ENCODE assay signal across 11 cellular contexts in the genomic region with DNA sequence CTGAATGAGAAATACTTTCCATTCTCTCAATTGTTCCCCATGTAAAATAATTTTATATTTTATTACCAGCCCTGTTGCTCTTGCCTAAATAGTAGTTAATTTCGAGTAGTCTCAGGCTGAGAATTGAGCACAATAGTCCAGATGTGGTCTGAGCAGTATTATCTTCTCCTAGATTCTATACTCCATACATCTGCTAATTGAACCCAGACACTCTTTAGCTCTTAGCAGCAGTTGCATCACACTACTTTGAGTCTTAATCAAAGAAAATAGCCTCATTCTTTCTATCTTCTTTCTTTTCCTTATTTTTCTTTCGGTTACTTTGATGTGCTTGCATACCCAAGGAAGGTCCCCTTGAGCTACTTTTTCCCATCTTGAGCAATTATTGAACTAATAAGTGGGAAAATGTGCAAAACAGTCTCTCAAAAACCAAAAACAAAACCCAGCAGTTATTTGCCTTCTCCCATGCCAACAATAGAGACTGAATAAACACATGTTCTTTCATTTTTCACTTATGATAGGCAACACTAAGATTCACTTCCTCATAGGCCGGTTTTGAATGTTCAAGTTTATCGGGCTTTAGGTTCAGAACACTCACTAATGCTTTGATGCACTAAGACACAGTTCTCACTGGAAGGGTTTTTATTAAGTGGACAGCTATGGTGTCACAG.
DNase-seq lines count a peak whose midpoint lies in the region; ATAC-seq and TF ChIP-seq lines count a peak whose summit lies in the region.
"Had no signal": no experiment of that assay in that cellular context is flagged by ENCODE, and none has a peak within 500 bp of the region (broad histone marks: within the 10 kb centered on the region; RNA-seq: fewer than 3 reads in every experiment).

No MANE protein-coding gene starts in this region.

- DNase-seq in SK-N-SH = no peak
- no peak for DNase-seq in memory B cell (ENCODE audit: low spot score in 2 of 2)
- DNase-seq in activated CD8-positive, alpha-beta memory T cell treated with anti-CD3 and anti-CD28 coated beads, Interleukin-2, amount 50 U/mL, for 4 hours = no peak
- no peak for DNase-seq in immature natural killer cell
- no peak for DNase-seq in activated gamma-delta T cell (lab: John Stamatoyannopoulos, UW)
- DNase-seq: activated naive CD8-positive, alpha-beta T cell treated with anti-CD3 and anti-CD28 coated beads, Interleukin-2, amount 10 ng/mL, durations not matched to agents 7 days and 5 days; NCI-H226 had no signal

- no peak overlapping the region for H3K27ac ChIP-seq in SK-N-SH (ENCODE audit: low read depth in 2 of 2, low read length in 1 of 2)
- H3K27ac ChIP-seq: thoracic aorta had no signal

- H3K27me3 Mint-ChIP-seq in memory B cell (no peaks in the 10 kb centered on the region), immature natural killer cell (ENCODE audit: low read depth in 3 of 3) (peaks cover 0 to 4% (median 2%) of the 10 kb centered on the region in 3 donors)
- H3K27me3 Mint-ChIP-seq: activated naive CD8-positive, alpha-beta T cell treated with anti-CD3 and anti-CD28 coated beads, Interleukin-2, amount 10 ng/mL, durations not matched to agents 7 days and 5 days had no signal

- no peaks in the 10 kb centered on the region for H3K36me3 ChIP-seq in SK-N-SH (replicated peaks in 1 of 2; ENCODE audit: control insufficient read depth in 1 of 2, insufficient read depth in 2 of 2, low read length in 1 of 2)
- H3K36me3 ChIP-seq: thoracic aorta had no signal

- H3K79me2 ChIP-seq in SK-N-SH (ENCODE audit: insufficient read depth) = no peaks in the 10 kb centered on the region

- no peak overlapping the region for H3K4me3 Mint-ChIP-seq in memory B cell
- no peak overlapping the region for H3K4me3 Mint-ChIP-seq in immature natural killer cell
- H3K4me3 Mint-ChIP-seq: activated naive CD8-positive, alpha-beta T cell treated with anti-CD3 and anti-CD28 coated beads, Interleukin-2, amount 10 ng/mL, durations not matched to agents 7 days and 5 days had no signal

- no peaks in the 10 kb centered on the region for H3K27me3 ChIP-seq in SK-N-SH (ENCODE audit: insufficient read depth)

- no peak for TF ChIP-seq CTCF in SK-N-SH (IDR thresholded peaks at IDR 0.05)

- POLR2A ChIA-PET in SK-N-SH (lab: Yijun Ruan, JAX) = no interaction called here

- no peaks in the 10 kb centered on the region for H3K36me3 Mint-ChIP-seq in memory B cell
- no peaks in the 10 kb centered on the region for H3K36me3 Mint-ChIP-seq in immature natural killer cell
- H3K36me3 Mint-ChIP-seq: activated naive CD8-positive, alpha-beta T cell treated with anti-CD3 and anti-CD28 coated beads, Interleukin-2, amount 10 ng/mL, durations not matched to agents 7 days and 5 days had no signal

- no peak overlapping the region for H3K4me2 ChIP-seq in SK-N-SH

- peaks cover 2% of the 10 kb centered on the region for H3K9me3 Mint-ChIP-seq in memory B cell
- H3K9me3 Mint-ChIP-seq in immature natural killer cell = peaks cover 0 to 8% (median 3%) of the 10 kb centered on the region in 6 donors
- H3K9me3 Mint-ChIP-seq: activated naive CD8-positive, alpha-beta T cell treated with anti-CD3 and anti-CD28 coated beads, Interleukin-2, amount 10 ng/mL, durations not matched to agents 7 days and 5 days had no signal

- no peak for ATAC-seq in SK-N-SH treated with all-trans-retinoic acid at 6 μM for 48 hours
- peak; percentile 98 for ATAC-seq in HG02571 (IDR thresholded peaks at IDR 0.05; ENCODE audit: unreplicated experiment)
- ATAC-seq in HG03196 (IDR thresholded peaks at IDR 0.05; ENCODE audit: unreplicated experiment) = peak; percentile 93
- ATAC-seq in memory B cell (ENCODE audit: low read depth) = peak; percentile 32

- no peak for TF ChIP-seq EP300 in SK-N-SH (IDR thresholded peaks at IDR 0.05; ENCODE audit: borderline replicate concordance in 1 of 2, low read depth in 1 of 2, low read length in 1 of 2)

- no peak for TF ChIP-seq RAD21 in SK-N-SH (IDR thresholded peaks at IDR 0.05; ENCODE audit: low read length)

- no peaks in the 10 kb centered on the region for H3K9me3 ChIP-seq in SK-N-SH
- H3K9me3 ChIP-seq: thoracic aorta had no signal

- no peaks in the 10 kb centered on the region for H3K9me2 ChIP-seq in SK-N-SH

- no peaks in the 10 kb centered on the region for H3F3A ChIP-seq in SK-N-SH (replicated peaks; ENCODE audit: insufficient read depth)

- 48% methylated on average over 4 of the region's 4 CpGs for WGBS in SK-N-SH (ENCODE audit: low lambda C conversion rate)

- no peak overlapping the region for H3K4me3 ChIP-seq in SK-N-SH (ENCODE audit: low read depth in 2 of 2, low read length in 1 of 2)
- H3K4me3 ChIP-seq: thoracic aorta had no signal

- H2AFZ ChIP-seq in SK-N-SH (ENCODE audit: low read depth) = no peak overlapping the region

- no peaks in the 10 kb centered on the region; a peak in 2 of 4 replicates for H3K4me1 ChIP-seq in SK-N-SH (ENCODE audit: control insufficient read depth in 1 of 2, insufficient read depth in 2 of 2, low read depth in 1 of 2, low read length in 1 of 2)

- peaks cover 5% of the 10 kb centered on the region for H3K4me1 Mint-ChIP-seq in memory B cell
- no peaks in the 10 kb centered on the region for H3K4me1 Mint-ChIP-seq in immature natural killer cell
- H3K4me1 Mint-ChIP-seq: activated naive CD8-positive, alpha-beta T cell treated with anti-CD3 and anti-CD28 coated beads, Interleukin-2, amount 10 ng/mL, durations not matched to agents 7 days and 5 days had no signal

- H3K27ac Mint-ChIP-seq in memory B cell (no peak overlapping the region), immature natural killer cell (no peak overlapping the region)
- H3K27ac Mint-ChIP-seq: activated naive CD8-positive, alpha-beta T cell treated with anti-CD3 and anti-CD28 coated beads, Interleukin-2, amount 10 ng/mL, durations not matched to agents 7 days and 5 days had no signal

- CTCF ChIA-PET in SK-N-SH (lab: Yijun Ruan, JAX) = no interaction called here

- H4K20me1 ChIP-seq in SK-N-SH (ENCODE audit: insufficient read depth) = no peaks in the 10 kb centered on the region

- no peak overlapping the region for H3K9ac ChIP-seq in SK-N-SH

TF ChIP-seq in SK-N-SH treated with all-trans-retinoic acid at 6 μM for 48 hours, 23 proteins besides CTCF, POLR2A, EP300 and RAD21:
- TF ChIP-seq ZNF70 (CRISPR knock-in tag; IDR thresholded peaks at IDR 0.05) = peak; percentile 85
- TF ChIP-seq, protein P1, sequence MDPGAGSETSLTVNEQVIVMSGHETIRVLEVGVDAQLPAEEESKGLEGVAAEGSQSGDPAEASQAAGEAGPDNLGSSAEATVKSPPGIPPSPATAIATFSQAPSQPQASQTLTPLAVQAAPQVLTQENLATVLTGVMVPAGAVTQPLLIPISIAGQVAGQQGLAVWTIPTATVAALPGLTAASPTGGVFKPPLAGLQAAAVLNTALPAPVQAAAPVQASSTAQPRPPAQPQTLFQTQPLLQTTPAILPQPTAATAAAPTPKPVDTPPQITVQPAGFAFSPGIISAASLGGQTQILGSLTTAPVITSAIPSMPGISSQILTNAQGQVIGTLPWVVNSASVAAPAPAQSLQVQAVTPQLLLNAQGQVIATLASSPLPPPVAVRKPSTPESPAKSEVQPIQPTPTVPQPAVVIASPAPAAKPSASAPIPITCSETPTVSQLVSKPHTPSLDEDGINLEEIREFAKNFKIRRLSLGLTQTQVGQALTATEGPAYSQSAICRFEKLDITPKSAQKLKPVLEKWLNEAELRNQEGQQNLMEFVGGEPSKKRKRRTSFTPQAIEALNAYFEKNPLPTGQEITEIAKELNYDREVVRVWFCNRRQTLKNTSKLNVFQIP (CRISPR knock-in tag; IDR thresholded peaks at IDR 0.05; ENCODE audit: borderline replicate concordance, low read depth) = no peak

TF ChIP-seq in SK-N-SH, 30 proteins besides CTCF, POLR2A, EP300 and RAD21 (continues in another document):
- TF ChIP-seq, protein P2, sequence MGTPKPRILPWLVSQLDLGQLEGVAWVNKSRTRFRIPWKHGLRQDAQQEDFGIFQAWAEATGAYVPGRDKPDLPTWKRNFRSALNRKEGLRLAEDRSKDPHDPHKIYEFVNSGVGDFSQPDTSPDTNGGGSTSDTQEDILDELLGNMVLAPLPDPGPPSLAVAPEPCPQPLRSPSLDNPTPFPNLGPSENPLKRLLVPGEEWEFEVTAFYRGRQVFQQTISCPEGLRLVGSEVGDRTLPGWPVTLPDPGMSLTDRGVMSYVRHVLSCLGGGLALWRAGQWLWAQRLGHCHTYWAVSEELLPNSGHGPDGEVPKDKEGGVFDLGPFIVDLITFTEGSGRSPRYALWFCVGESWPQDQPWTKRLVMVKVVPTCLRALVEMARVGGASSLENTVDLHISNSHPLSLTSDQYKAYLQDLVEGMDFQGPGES (IDR thresholded peaks at IDR 0.05; ENCODE audit: low read depth, low read length) = no peak
- TF ChIP-seq RCOR1 (IDR thresholded peaks at IDR 0.05; ENCODE audit: low read length) (no peak), RFX5 (IDR thresholded peaks at IDR 0.05; ENCODE audit: low read length) (no peak), FOXJ3 (CRISPR knock-in tag; IDR thresholded peaks at IDR 0.05) (no peak), TCF12 (IDR thresholded peaks at IDR 0.05) (no peak), MEF2A (IDR thresholded peaks at IDR 0.05; ENCODE audit: borderline replicate concordance, low read depth) (no peak), GATA2 (CRISPR knock-in tag; IDR thresholded peaks at IDR 0.05) (no peak)
- TF ChIP-seq, protein P3, sequence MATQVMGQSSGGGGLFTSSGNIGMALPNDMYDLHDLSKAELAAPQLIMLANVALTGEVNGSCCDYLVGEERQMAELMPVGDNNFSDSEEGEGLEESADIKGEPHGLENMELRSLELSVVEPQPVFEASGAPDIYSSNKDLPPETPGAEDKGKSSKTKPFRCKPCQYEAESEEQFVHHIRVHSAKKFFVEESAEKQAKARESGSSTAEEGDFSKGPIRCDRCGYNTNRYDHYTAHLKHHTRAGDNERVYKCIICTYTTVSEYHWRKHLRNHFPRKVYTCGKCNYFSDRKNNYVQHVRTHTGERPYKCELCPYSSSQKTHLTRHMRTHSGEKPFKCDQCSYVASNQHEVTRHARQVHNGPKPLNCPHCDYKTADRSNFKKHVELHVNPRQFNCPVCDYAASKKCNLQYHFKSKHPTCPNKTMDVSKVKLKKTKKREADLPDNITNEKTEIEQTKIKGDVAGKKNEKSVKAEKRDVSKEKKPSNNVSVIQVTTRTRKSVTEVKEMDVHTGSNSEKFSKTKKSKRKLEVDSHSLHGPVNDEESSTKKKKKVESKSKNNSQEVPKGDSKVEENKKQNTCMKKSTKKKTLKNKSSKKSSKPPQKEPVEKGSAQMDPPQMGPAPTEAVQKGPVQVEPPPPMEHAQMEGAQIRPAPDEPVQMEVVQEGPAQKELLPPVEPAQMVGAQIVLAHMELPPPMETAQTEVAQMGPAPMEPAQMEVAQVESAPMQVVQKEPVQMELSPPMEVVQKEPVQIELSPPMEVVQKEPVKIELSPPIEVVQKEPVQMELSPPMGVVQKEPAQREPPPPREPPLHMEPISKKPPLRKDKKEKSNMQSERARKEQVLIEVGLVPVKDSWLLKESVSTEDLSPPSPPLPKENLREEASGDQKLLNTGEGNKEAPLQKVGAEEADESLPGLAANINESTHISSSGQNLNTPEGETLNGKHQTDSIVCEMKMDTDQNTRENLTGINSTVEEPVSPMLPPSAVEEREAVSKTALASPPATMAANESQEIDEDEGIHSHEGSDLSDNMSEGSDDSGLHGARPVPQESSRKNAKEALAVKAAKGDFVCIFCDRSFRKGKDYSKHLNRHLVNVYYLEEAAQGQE (IDR thresholded peaks at IDR 0.05; ENCODE audit: low read depth, low read length) = no peak
